Comparison of ENCODE assay signal across 7 cellular contexts in the genomic region with DNA sequence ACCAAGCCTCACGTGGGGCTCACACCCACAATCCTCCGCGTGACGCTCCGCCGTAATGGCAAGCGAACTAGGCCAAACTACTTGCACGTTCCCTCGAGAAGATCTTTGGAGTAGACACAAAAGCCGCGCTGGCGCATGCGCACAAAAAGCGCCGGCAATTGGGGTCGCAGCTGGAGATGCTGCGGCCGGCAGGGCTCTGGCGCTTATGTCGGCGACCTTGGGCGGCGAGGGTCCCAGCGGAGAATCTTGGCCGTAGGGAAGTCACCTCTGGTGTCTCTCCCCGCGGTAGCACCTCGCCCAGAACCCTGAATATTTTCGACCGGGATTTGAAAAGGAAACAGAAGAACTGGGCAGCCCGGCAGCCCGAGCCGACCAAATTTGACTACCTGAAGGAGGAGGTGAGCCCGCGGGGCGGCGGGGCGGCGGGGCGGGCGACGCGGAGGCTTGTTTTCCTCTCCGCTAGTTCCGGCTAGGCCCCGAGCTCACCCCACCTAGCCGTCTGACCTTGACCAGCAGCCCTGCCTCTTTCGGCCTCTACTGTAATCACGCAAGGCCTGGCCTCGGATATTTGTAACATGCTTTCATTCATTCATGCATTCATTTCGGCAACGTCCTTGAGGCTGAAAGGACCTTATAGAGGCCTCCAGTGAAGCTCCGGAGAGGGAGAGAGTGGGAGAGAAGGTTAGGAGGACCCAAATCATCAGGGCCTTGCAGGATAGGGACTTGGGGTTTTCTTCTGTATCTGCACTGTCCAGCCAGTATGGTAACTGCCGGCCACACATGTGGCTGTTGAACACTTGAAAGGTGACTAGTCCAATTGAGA. TPM values are rescaled to one million over a fixed set of nuclear protein-coding genes. Genes with fewer than 3 reads are reported as not detected.
DNase-seq lines count a peak whose midpoint lies in the region; ATAC-seq, FAIRE-seq and TF ChIP-seq lines count a peak whose summit lies in the region.

A gene with protein sequence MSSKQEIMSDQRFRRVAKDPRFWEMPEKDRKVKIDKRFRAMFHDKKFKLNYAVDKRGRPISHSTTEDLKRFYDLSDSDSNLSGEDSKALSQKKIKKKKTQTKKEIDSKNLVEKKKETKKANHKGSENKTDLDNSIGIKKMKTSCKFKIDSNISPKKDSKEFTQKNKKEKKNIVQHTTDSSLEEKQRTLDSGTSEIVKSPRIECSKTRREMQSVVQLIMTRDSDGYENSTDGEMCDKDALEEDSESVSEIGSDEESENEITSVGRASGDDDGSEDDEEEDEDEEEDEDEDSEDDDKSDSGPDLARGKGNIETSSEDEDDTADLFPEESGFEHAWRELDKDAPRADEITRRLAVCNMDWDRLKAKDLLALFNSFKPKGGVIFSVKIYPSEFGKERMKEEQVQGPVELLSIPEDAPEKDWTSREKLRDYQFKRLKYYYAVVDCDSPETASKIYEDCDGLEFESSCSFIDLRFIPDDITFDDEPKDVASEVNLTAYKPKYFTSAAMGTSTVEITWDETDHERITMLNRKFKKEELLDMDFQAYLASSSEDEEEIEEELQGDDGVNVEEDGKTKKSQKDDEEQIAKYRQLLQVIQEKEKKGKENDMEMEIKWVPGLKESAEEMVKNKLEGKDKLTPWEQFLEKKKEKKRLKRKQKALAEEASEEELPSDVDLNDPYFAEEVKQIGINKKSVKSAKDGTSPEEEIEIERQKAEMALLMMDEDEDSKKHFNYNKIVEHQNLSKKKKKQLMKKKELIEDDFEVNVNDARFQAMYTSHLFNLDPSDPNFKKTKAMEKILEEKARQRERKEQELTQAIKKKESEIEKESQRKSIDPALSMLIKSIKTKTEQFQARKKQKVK (minus strand): TSS at position 27 of the 823 bp plus-strand sequence. CDS start 1,779 bp downstream, outside the sequence.
Gene NDUFAF5, plus strand, starts transcription at position 136 of the 823 bp plus-strand sequence. Its CDS starts 41 bp downstream, at position 177.

- H3K27me3 ChIP-seq in hepatocyte, result no peaks in the 10 kb centered on the region

- H3K9me3 ChIP-seq in hepatocyte (ENCODE audit: low read depth), result no peaks in the 10 kb centered on the region

- H3K27ac ChIP-seq in hepatocyte, result peak within 1 kb of the TSS; percentile 96

- peaks cover 25% of the 10 kb centered on the region for H3K4me1 ChIP-seq in hepatocyte (ENCODE audit: insufficient read depth)

- H3K79me2 ChIP-seq in hepatocyte, result peaks cover 66% of the 10 kb centered on the region

- H4K20me1 ChIP-seq in hepatocyte (ENCODE audit: insufficient read depth, poor library complexity, severe bottlenecking), result no peaks in the 10 kb centered on the region

- H3K4me3 ChIP-seq in astrocyte of the cerebellum (ENCODE audit: low read depth, low read length) (peak within 1 kb of the TSS; percentile 91), hepatocyte (peak within 1 kb of the TSS; percentile 77)

- FAIRE-seq in GM18507 (lab: Jason Lieb, UNC), result peak; percentile 99

- ATAC-seq in HG02981 (IDR thresholded peaks at IDR 0.05; ENCODE audit: unreplicated experiment), result peak; percentile 92

- peak within 1 kb of the TSS; percentile 78 for H3K4me2 ChIP-seq in hepatocyte

- WGBS in hepatocyte (ENCODE audit: low lambda C conversion rate, missing lambda C conversion rate), result under 1% methylated on average over 51 of the region's 54 CpGs

- H3K9me2 ChIP-seq in hepatocyte (replicated peaks; ENCODE audit: insufficient read depth), result no peaks in the 10 kb centered on the region

- DNase-seq in GM18507 (ENCODE audit: extremely low spot score, insufficient read length, low read depth), result peak; percentile 85
- DNase-seq in NCI-H2029 treated with DMSO at 0.1 percent for 48 hours (lab: John Stamatoyannopoulos, UW), result peak; percentile 88
- peak; percentile 84 for DNase-seq in T-helper 9 cell
- peak; percentile 94 for DNase-seq in astrocyte of the cerebellum (ENCODE audit: low read depth)
- DNase-seq in hepatocyte (ENCODE audit: low spot score), result peak; percentile 97
- peak; percentile 95 for DNase-seq in renal cortical epithelial cell (ENCODE audit: low read depth)

- H2AFZ ChIP-seq in hepatocyte, result peak within 1 kb of the TSS; percentile 82

- in situ Hi-C loops in astrocyte of the cerebellum (cut with HindIII; ENCODE audit: low sequenced_read_pairs), result no loop called here

- no peak for TF ChIP-seq CTCF in astrocyte of the cerebellum (IDR thresholded peaks at IDR 0.05; ENCODE audit: low read depth, low read length, missing control alignments)
- TF ChIP-seq CTCF in hepatocyte (IDR thresholded peaks at IDR 0.05; ENCODE audit: poor library complexity), result no peak

- H3K36me3 ChIP-seq in hepatocyte (replicated peaks; ENCODE audit: insufficient read depth, low read depth), result no peaks in the 10 kb centered on the region

RNA-seq across cellular contexts. Expression of the first gene that starts in this region (rescaled TPM):
- total RNA-seq in hepatocyte, result 9.3 and 11.8 TPM in 2 replicates
- 6.8 and 8.7 TPM in 2 replicates for polyA plus RNA-seq in hepatocyte
- total RNA-seq in renal cortical epithelial cell, result 6.6 and 18.3 TPM in 2 replicates

RNA-seq across cellular contexts. Expression of gene NDUFAF5, which starts in this region (rescaled TPM):
- 16.6 and 19.9 TPM in 2 replicates for total RNA-seq in hepatocyte
- polyA plus RNA-seq in hepatocyte, result 21.3 and 21.7 TPM in 2 replicates
- total RNA-seq in renal cortical epithelial cell, result 15.6 and 20.0 TPM in 2 replicates

Comparison
In these comparisons a context has a peak if more than half of its experiments do, and no peak if none do; other contexts are left out.
1. Peak in every context shown above with its lines: DNase-seq, ATAC-seq, H3K4me3 ChIP-seq and H3K27ac ChIP-seq.